In genomic region chr6:7991536-7991935, GRCh38 we compare ENCODE assay signal across 15 cellular contexts.
DNase-seq lines count a peak whose midpoint lies in the region; ATAC-seq, FAIRE-seq and TF ChIP-seq lines count a peak whose summit lies in the region.
"Had no signal": no experiment of that assay in that cellular context is flagged by ENCODE, and none has a peak within 500 bp of the region (broad histone marks: within the 10 kb centered on the region; RNA-seq: fewer than 3 reads in every experiment).

No MANE protein-coding gene starts in this region.

- 0% methylated on average over 1 of the region's 1 CpG for WGBS in K562 (ENCODE audit: insufficient coverage, low coverage, missing lambda C conversion rate)

- no peaks in the 10 kb centered on the region for H3K9me1 ChIP-seq in K562 (ENCODE audit: control insufficient read depth, insufficient read depth, low read length)

- no peaks in the 10 kb centered on the region for H3K36me3 ChIP-seq in K562 (ENCODE audit: control insufficient read depth, insufficient read depth, low read length)
- H3K36me3 ChIP-seq: tibial nerve had no signal

- no peaks in the 10 kb centered on the region for H3K27me3 Mint-ChIP-seq in activated CD4-positive, alpha-beta T cell treated with anti-CD3 and anti-CD28 coated beads for 36 hours

- H3K27ac ChIP-seq in K562 (ENCODE audit: extremely low read depth, low read depth, low read length) = no peak overlapping the region
- H3K27ac ChIP-seq: tibial nerve had no signal

- no TSS peak for BruUV-seq in K562 (replicated peaks; lab: Mats Ljungman, UMichigan)

- DNase-seq in K562 (ENCODE audit: extremely low read depth in 1 of 4, low spot score in 3 of 4) = no peak
- DNase-seq in middle frontal gyrus (ENCODE audit: extremely low spot score, low spot score) = no peak
- DNase-seq in amygdala (lab: John Stamatoyannopoulos, UW) = no peak
- no peak for DNase-seq in activated CD4-positive, alpha-beta T cell treated with anti-CD3 and anti-CD28 coated beads, Interleukin-2, amount 50 U/mL, for 1 hour
- DNase-seq in activated CD4-positive, alpha-beta T cell treated with anti-CD3 and anti-CD28 coated beads for 36 hours = no peak
- DNase-seq: activated CD8-positive, alpha-beta memory T cell treated with anti-CD3 and anti-CD28 coated beads for 24 hours; activated naive CD4-positive, alpha-beta T cell; glutamatergic neuron; NCI-H1436; NCI-H524 treated with DMSO at 0.1 percent for 48 hours had no signal

- H2AFZ ChIP-seq in K562 (ENCODE audit: low read depth, low read length) = no peak overlapping the region

- no peak overlapping the region for H3K4me3 ChIP-seq in K562
- H3K4me3 ChIP-seq: tibial nerve had no signal

- H3K27me3 ChIP-seq in K562 (ENCODE audit: control insufficient read depth in 2 of 2, insufficient read depth in 2 of 2, low read length in 2 of 2) = peaks cover 3 to 12% of the 10 kb centered on the region in 2 experiments
- H3K27me3 ChIP-seq: tibial nerve had no signal

- no peak overlapping the region for H3K4me3 Mint-ChIP-seq in activated CD4-positive, alpha-beta T cell treated with anti-CD3 and anti-CD28 coated beads for 36 hours

- H3K4me2 ChIP-seq in K562 (ENCODE audit: insufficient read depth, low read length) = no peak overlapping the region

- peaks cover 6% of the 10 kb centered on the region for H3K36me3 Mint-ChIP-seq in activated CD4-positive, alpha-beta T cell treated with anti-CD3 and anti-CD28 coated beads for 36 hours (ENCODE audit: low read depth)

- no peaks in the 10 kb centered on the region for H3K4me1 Mint-ChIP-seq in activated CD4-positive, alpha-beta T cell treated with anti-CD3 and anti-CD28 coated beads for 36 hours

- H3K9me3 Mint-ChIP-seq in activated CD4-positive, alpha-beta T cell treated with anti-CD3 and anti-CD28 coated beads for 36 hours (ENCODE audit: low read depth) = peaks cover 6% of the 10 kb centered on the region

- no peak for TF ChIP-seq POLR2A in K562 (conservative IDR thresholded peaks at IDR 0.05)

- no peaks in the 10 kb centered on the region; a peak in 1 of 5 replicates for H3K4me1 ChIP-seq in K562 (replicated peaks in 1 of 2; ENCODE audit: control insufficient read depth in 2 of 2, insufficient read depth in 2 of 2, low read length in 2 of 2)
- H3K4me1 ChIP-seq: tibial nerve had no signal

- intact Hi-C loops in K562 (cut with micrococcal nuclease) = loop anchor here (5.0 kb wide), 3 partner anchors 174 to 319 kb away; no protein-coding TSS in a partner anchor
- intact Hi-C loops in activated CD4-positive, alpha-beta T cell treated with anti-CD3 and anti-CD28 coated beads for 36 hours (cut with DNase I, micrococcal nuclease) = no loop called here

- POLR2A ChIA-PET in K562 (lab: Yijun Ruan, JAX) = interaction anchor here (0.6 kb wide), 1 partner anchor 183 kb away, joined by 3 read pairs; no protein-coding TSS in a partner anchor
- POLR2A ChIA-PET in activated CD4-positive, alpha-beta T cell treated with anti-CD3 and anti-CD28 coated beads for 36 hours (lab: Charles Lee) = no interaction called here

- no peaks in the 10 kb centered on the region for H3K9me3 ChIP-seq in K562 (replicated peaks; ENCODE audit: control insufficient read depth, insufficient read depth, low read depth, low read length)

- no peak for TF ChIP-seq EP300 in K562 (IDR thresholded peaks at IDR 0.05; ENCODE audit: low read length)

- FAIRE-seq in K562 (lab: Jason Lieb, UNC) = no peak
- FAIRE-seq: keratinocyte had no signal

- H3K79me2 ChIP-seq in K562 (ENCODE audit: control insufficient read depth, insufficient read depth, low read length) = no peaks in the 10 kb centered on the region

- H3K27ac Mint-ChIP-seq in activated CD4-positive, alpha-beta T cell treated with anti-CD3 and anti-CD28 coated beads for 36 hours = no peak overlapping the region

- CTCF ChIA-PET in K562 (lab: Yijun Ruan, JAX; ENCODE audit: low intra/inter-chr PET ratio) = interaction anchor here (0.5 to 2.5 kb wide), 5 partner anchors 17 to 748 kb away, joined by 3 to 21 read pairs (median 4); no protein-coding TSS in a partner anchor
- CTCF ChIA-PET in activated CD4-positive, alpha-beta T cell treated with anti-CD3 and anti-CD28 coated beads for 36 hours (lab: Charles Lee) = interaction anchor here (0.7 to 1.0 kb wide), 4 partner anchors 11 to 272 kb away, joined by 3 read pairs; no protein-coding TSS in a partner anchor

- ATAC-seq in GM18499 (IDR thresholded peaks at IDR 0.05; ENCODE audit: insufficient read depth, unreplicated experiment) = peak; percentile 14
- ATAC-seq in GM21381 (IDR thresholded peaks at IDR 0.05; ENCODE audit: unreplicated experiment) = peak; percentile 23
- ATAC-seq in HG03159 (IDR thresholded peaks at IDR 0.05; ENCODE audit: unreplicated experiment) = peak; percentile 22
- peak; percentile 41; the same call in 1 of the 3 replicates for ATAC-seq in K562
- ATAC-seq in activated CD4-positive, alpha-beta T cell treated with anti-CD3 and anti-CD28 coated beads for 36 hours = no peak

- no peak for TF ChIP-seq CTCF in K562 (IDR thresholded peaks at IDR 0.05 in 2 of 3, conservative IDR thresholded peaks at IDR 0.05 in 1 of 3; ENCODE audit: insufficient read depth in 2 of 3, low read depth in 1 of 3, low read length in 3 of 3)

- H4K20me1 ChIP-seq in K562 (replicated peaks; ENCODE audit: control insufficient read depth, insufficient read depth, low read length) = no peaks in the 10 kb centered on the region

- TF ChIP-seq RAD21 in K562 (CRISPR knock-in tag; conservative IDR thresholded peaks at IDR 0.05 in 1 of 2, IDR thresholded peaks at IDR 0.05 in 1 of 2) = no peak

- H3K9ac ChIP-seq in K562 (ENCODE audit: insufficient read depth in 1 of 2, low read depth in 2 of 2, low read length in 2 of 2) = no peak overlapping the region

- in situ Hi-C loops in K562 (cut with MboI) = no loop called here

TF ChIP-seq in K562, 482 proteins besides CTCF, POLR2A, EP300 and RAD21:
- TF ChIP-seq MAZ (CRISPR knock-in tag; conservative IDR thresholded peaks at IDR 0.05 in 1 of 2, IDR thresholded peaks at IDR 0.05 in 1 of 2) = no peak
- no peak for TF ChIP-seq MTA2 (IDR thresholded peaks at IDR 0.05; ENCODE audit: low read depth)
